ENCODE assay signal across 24 cellular contexts in genomic region chr14:71604231-71604630, GRCh38.
DNase-seq lines count a peak whose midpoint lies in the region; ATAC-seq, FAIRE-seq and TF ChIP-seq lines count a peak whose summit lies in the region.
"Had no signal": no experiment of that assay in that cellular context is flagged by ENCODE, and none has a peak within 500 bp of the region (broad histone marks: within the 10 kb centered on the region; RNA-seq: fewer than 3 reads in every experiment).

No MANE protein-coding gene starts in this region.

- H3K4ac ChIP-seq in trophoblast cell (ENCODE audit: low read depth, low read length), result no peak overlapping the region

- DNase-seq in GM12878 (ENCODE audit: low read depth, low spot score), result no peak
- peak; percentile 67 to 84 for DNase-seq in trophoblast cell
- DNase-seq in NCI-H187 treated with DMSO at 0.1 percent for 48 hours (lab: John Stamatoyannopoulos, UW), result no peak
- no peak for DNase-seq in occipital lobe (lab: John Stamatoyannopoulos, UW)
- no peak for DNase-seq in islet precursor cell
- DNase-seq: 8988T; ACHN; BE2C; C1 segment of cervical spinal cord; CD4-positive, alpha-beta memory T cell; CD4-positive, CD25-positive, alpha-beta regulatory T cell; CD8-positive, alpha-beta memory T cell; COR-L47; DMS 273 treated with DMSO at 0.1 percent for 48 hours; DMS153; DMS53; DMS79; GF-D8 had no signal

- H3K23ac ChIP-seq in trophoblast cell (ENCODE audit: low read length), result no peak overlapping the region

- ATAC-seq in GM12878, result no peak

- no peak overlapping the region for H4K8ac ChIP-seq in trophoblast cell (ENCODE audit: low read depth, low read length)

- intact Hi-C loops in GM12878 (cut with micrococcal nuclease; ENCODE audit: unreplicated experiment), result no loop called here

- H3K9me3 ChIP-seq in KOPT-K1 (ENCODE audit: insufficient read depth, low read length, poor library complexity, severe bottlenecking) (peaks cover 27% of the 10 kb centered on the region), GM12878 (replicated peaks; ENCODE audit: control insufficient read depth, insufficient read depth, low read length) (peaks cover 22% of the 10 kb centered on the region; the same call in 2 of the 3 replicates), trophoblast cell (ENCODE audit: insufficient read depth, low read depth, low read length) (no peaks in the 10 kb centered on the region)
- H3K9me3 ChIP-seq: BE2C had no signal

- POLR2A ChIA-PET in GM12878 (lab: Charles Lee), result interaction anchor here (1.3 to 2.1 kb wide), 2 partner anchors 13 to 45 kb away, joined by 3 to 7 read pairs; no protein-coding TSS in a partner anchor

- H3K14ac ChIP-seq in trophoblast cell (ENCODE audit: low read length), result no peak overlapping the region

- TF ChIP-seq RAD21 in GM12878 (IDR thresholded peaks at IDR 0.05; ENCODE audit: insufficient read depth, low read depth, low read length), result no peak

- H4K91ac ChIP-seq in trophoblast cell (ENCODE audit: low read depth, low read length), result no peak overlapping the region

- H3K36me3 ChIP-seq in KOPT-K1 (ENCODE audit: insufficient read depth, low read length) (0 out of 2 replicates have a peak, but pooled peaks cover 3% of the 10 kb centered on the region), GM12878 (ENCODE audit: control insufficient read depth in 2 of 2, insufficient read depth in 2 of 2, low read length in 1 of 2) (no peaks in the 10 kb centered on the region), trophoblast cell (ENCODE audit: control insufficient read depth in 1 of 2, insufficient read depth in 2 of 2, low read length in 2 of 2) (no peaks in the 10 kb centered on the region)
- H3K36me3 ChIP-seq: BE2C, BLaER1 had no signal

- no peaks in the 10 kb centered on the region for H3K27me3 ChIP-seq in GM12878 (replicated peaks in 1 of 2; ENCODE audit: control insufficient read depth in 2 of 2, insufficient read depth in 2 of 2, low read length in 1 of 2)
- H3K27me3 ChIP-seq in trophoblast cell (ENCODE audit: insufficient read depth, low read length), result no peaks in the 10 kb centered on the region
- H3K27me3 ChIP-seq: BE2C, BLaER1 had no signal

- TF ChIP-seq CTCF in GM12878 (IDR thresholded peaks at IDR 0.05 in 2 of 3, conservative IDR thresholded peaks at IDR 0.05 in 1 of 3; ENCODE audit: control insufficient read depth in 2 of 3, extremely low read depth in 1 of 3, insufficient read depth in 1 of 3, low read depth in 3 of 3, low read length in 3 of 3), result no peak

- H2AK5ac ChIP-seq in trophoblast cell (ENCODE audit: low read length), result no peak overlapping the region

- no peak overlapping the region for H2BK12ac ChIP-seq in trophoblast cell (ENCODE audit: low read length)

- H2AFZ ChIP-seq in GM12878 (ENCODE audit: control insufficient read depth, low read depth, low read length), result no peak overlapping the region
- no peak overlapping the region for H2AFZ ChIP-seq in trophoblast cell (ENCODE audit: insufficient read depth, low read length, poor library complexity)

- H3K79me1 ChIP-seq in trophoblast cell (ENCODE audit: low read length), result no peaks in the 10 kb centered on the region

- H3K4me1 ChIP-seq in GM12878 (ENCODE audit: control insufficient read depth, insufficient read depth, low read length) (peaks cover 23% of the 10 kb centered on the region), trophoblast cell (ENCODE audit: control insufficient read depth in 1 of 2, insufficient read depth in 2 of 2, low read length in 2 of 2) (no peaks in the 10 kb centered on the region)
- H3K4me1 ChIP-seq: BE2C, BLaER1 had no signal

- H4K12ac ChIP-seq in trophoblast cell (ENCODE audit: low read depth, low read length), result no peak overlapping the region

- in situ Hi-C loops in GM12878 (cut with MboI), result no loop called here

- no peak for TF ChIP-seq POLR2A in GM12878 (IDR thresholded peaks at IDR 0.05; ENCODE audit: low read depth, low read length)

- H3K79me2 ChIP-seq in GM12878 (ENCODE audit: control insufficient read depth, insufficient read depth, low read length), result peaks cover 65% of the 10 kb centered on the region
- peaks cover 2% of the 10 kb centered on the region for H3K79me2 ChIP-seq in trophoblast cell (ENCODE audit: control insufficient read depth, insufficient read depth, low read length, poor library complexity)

- FAIRE-seq in GM12878 (lab: Jason Lieb, UNC), result no peak
- FAIRE-seq: A204.1, G401.6, GM12892, GM18507 had no signal

- H3K9ac ChIP-seq in GM12878 (ENCODE audit: control insufficient read depth, insufficient read depth, low read length), result no peak overlapping the region
- H3K9ac ChIP-seq in trophoblast cell (ENCODE audit: low read length), result no peak overlapping the region
- H3K9ac ChIP-seq: BLaER1 had no signal

- SMC1A ChIA-PET in GM12878 (lab: Charles Lee; ENCODE audit: uncharacterized antibody, unreplicated experiment), result interaction anchor here (0.9 to 1.6 kb wide), 6 partner anchors 9 to 283 kb away, joined by 3 to 5 read pairs (median 4); no protein-coding TSS in a partner anchor

- no peak overlapping the region for H2BK120ac ChIP-seq in trophoblast cell (ENCODE audit: insufficient read depth, low read length, poor library complexity)

- TF ChIP-seq EP300 in GM12878 (IDR thresholded peaks at IDR 0.05; ENCODE audit: borderline replicate concordance in 1 of 2, control insufficient read depth in 1 of 2, low read depth in 2 of 2, low read length in 2 of 2), result no peak

- H3K27ac ChIP-seq in KOPT-K1 (ENCODE audit: low read depth, low read length, poor library complexity, severe bottlenecking) (peak overlapping the region; percentile 28), GM12878 (ENCODE audit: control insufficient read depth, insufficient read depth) (0 out of 2 replicates have a peak overlapping the region, but pooled peaks have one; percentile 24), trophoblast cell (ENCODE audit: low read depth, low read length) (no peak overlapping the region)
- H3K27ac ChIP-seq: BLaER1 had no signal

- CTCF ChIA-PET in GM12878 (lab: Yijun Ruan, JAX), result interaction anchor here (1.5 kb wide), 1 partner anchor 10 kb away, joined by 3 read pairs; no protein-coding TSS in a partner anchor

- no peak overlapping the region for H2BK5ac ChIP-seq in trophoblast cell (ENCODE audit: low read depth, low read length, poor library complexity)

- no peaks in the 10 kb centered on the region for H4K20me1 ChIP-seq in GM12878 (ENCODE audit: control insufficient read depth, insufficient read depth)
- H4K20me1 ChIP-seq: BLaER1 had no signal

- H3K4me2 ChIP-seq in GM12878 (ENCODE audit: control insufficient read depth, insufficient read depth), result no peak overlapping the region
- no peak overlapping the region for H3K4me2 ChIP-seq in trophoblast cell (ENCODE audit: low read length)
- H3K4me2 ChIP-seq: BLaER1 had no signal

- H3K4me3 ChIP-seq in GM12878 (no peak overlapping the region), trophoblast cell (ENCODE audit: low read depth, low read length) (no peak overlapping the region)
- H3K4me3 ChIP-seq: BLaER1 had no signal

- H3K18ac ChIP-seq in trophoblast cell (ENCODE audit: low read length), result no peak overlapping the region

- no TSS peak for BruUV-seq in GM12878 (replicated peaks; lab: Mats Ljungman, UMichigan)

- RAD21 ChIA-PET in GM12878 (lab: Charles Lee; ENCODE audit: unreplicated experiment), result interaction anchor here (2.2 kb wide), 1 partner anchor 50 kb away, joined by 6 read pairs; no protein-coding TSS in a partner anchor

TF ChIP-seq in GM12878, 131 proteins besides CTCF, POLR2A, EP300 and RAD21:
- TF ChIP-seq BACH1 (IDR thresholded peaks at IDR 0.05; ENCODE audit: borderline replicate concordance) (no peak), FOXK2 (IDR thresholded peaks at IDR 0.05) (no peak), SMAD1 (IDR thresholded peaks at IDR 0.05; ENCODE audit: low read depth, partially characterized antibody) (no peak), SP1 (IDR thresholded peaks at IDR 0.05; ENCODE audit: low read depth, low read length) (no peak), ZNF207 (IDR thresholded peaks at IDR 0.05; ENCODE audit: borderline replicate concordance) (no peak), JUND (IDR thresholded peaks at IDR 0.05; ENCODE audit: low read depth, low read length) (no peak), WRNIP1 (IDR thresholded peaks at IDR 0.05; ENCODE audit: borderline replicate concordance, low read depth, low read length) (no peak), SIN3A (IDR thresholded peaks at IDR 0.05; ENCODE audit: low read depth, low read length) (no peak), KLF5 (IDR thresholded peaks at IDR 0.05; ENCODE audit: partially characterized antibody) (no peak), NFXL1 (IDR thresholded peaks at IDR 0.05; ENCODE audit: borderline replicate concordance) (no peak), PBX3 (IDR thresholded peaks at IDR 0.05; ENCODE audit: insufficient replicate concordance, low read depth, low read length) (no peak), CEBPB (IDR thresholded peaks at IDR 0.05; ENCODE audit: borderline replicate concordance in 1 of 2, low read depth in 2 of 2, low read length in 2 of 2) (no peak), ZNF622 (IDR thresholded peaks at IDR 0.05) (no peak), HDAC6 (IDR thresholded peaks at IDR 0.05; ENCODE audit: unreplicated experiment) (no peak)

Comparison
In these comparisons a context has a peak if more than half of its experiments do, and no peak if none do; other contexts are left out.
1. DNase-seq: peak in trophoblast cell (2 of 2); none in GM12878 (single experiment), NCI-H187 treated with DMSO at 0.1 percent for 48 hours (single experiment), occipital lobe (single experiment) and islet precursor cell (single experiment).